Comparison of ENCODE assay signal across 8 cellular contexts in genomic region chr6:52389626-52390360, GRCh38. TPM values are rescaled to one million over a fixed set of nuclear protein-coding genes. Genes with fewer than 3 reads are reported as not detected.
DNase-seq lines count a peak whose midpoint lies in the region; ATAC-seq lines count a peak whose summit lies in the region.

No MANE protein-coding gene starts in this region.

- no peaks in the 10 kb centered on the region for H3K9me3 Mint-ChIP-seq in activated T-cell treated with anti-CD3 and anti-CD28 coated beads, Interleukin-2, amount 50 U/mL, for 72 hours

- peaks cover 81% of the 10 kb centered on the region for H3K4me1 Mint-ChIP-seq in activated T-cell treated with anti-CD3 and anti-CD28 coated beads, Interleukin-2, amount 50 U/mL, for 72 hours (ENCODE audit: low read depth)

- H3K4me3 Mint-ChIP-seq in activated T-cell treated with anti-CD3 and anti-CD28 coated beads, Interleukin-2, amount 50 U/mL, for 72 hours = peak overlapping the region; percentile 77 to 82

- peaks cover 0 to 8% of the 10 kb centered on the region in 2 donors for H3K36me3 Mint-ChIP-seq in activated T-cell treated with anti-CD3 and anti-CD28 coated beads, Interleukin-2, amount 50 U/mL, for 72 hours (ENCODE audit: insufficient read depth in 2 of 2)

- H3K27ac Mint-ChIP-seq in activated T-cell treated with anti-CD3 and anti-CD28 coated beads, Interleukin-2, amount 50 U/mL, for 72 hours = peak overlapping the region; percentile 47

- DNase-seq in AG20443 (ENCODE audit: low spot score) = peak; percentile 21
- DNase-seq in NCI-H446 treated with DMSO at 0.1 percent for 48 hours (lab: John Stamatoyannopoulos, UW) = peak; percentile 33
- peak; percentile 50 to 66 for DNase-seq in activated T-cell treated with anti-CD3 and anti-CD28 coated beads, Interleukin-2, amount 50 U/mL, for 72 hours
- DNase-seq in glomerular visceral epithelial cell (ENCODE audit: extremely low spot score) = peak; percentile 76
- peak; percentile 37 for DNase-seq in stimulated activated CD4-positive, alpha-beta T cell treated with anti-CD3 and anti-CD28 coated beads, Interleukin-4, amount 100 ng/mL, for 1 hour
- DNase-seq in NCI-H748 (lab: John Stamatoyannopoulos, UW; ENCODE audit: unreplicated experiment) = no peak

- ATAC-seq in GM18861 (IDR thresholded peaks at IDR 0.05; ENCODE audit: unreplicated experiment) = peak; percentile 53
- peak; percentile 56 for ATAC-seq in HG02981 (IDR thresholded peaks at IDR 0.05; ENCODE audit: unreplicated experiment)
- peak; percentile 61 to 64 for ATAC-seq in activated T-cell treated with anti-CD3 and anti-CD28 coated beads, Interleukin-2, amount 50 U/mL, for 72 hours (replicated peaks in 1 of 2)

- no peaks in the 10 kb centered on the region for H3K27me3 Mint-ChIP-seq in activated T-cell treated with anti-CD3 and anti-CD28 coated beads, Interleukin-2, amount 50 U/mL, for 72 hours (ENCODE audit: low read depth)

RNA-seq across cellular contexts. Expression of gene PAQR8, which starts 27.8 kb away (rescaled TPM):
- total RNA-seq in activated T-cell treated with anti-CD3 and anti-CD28 coated beads, Interleukin-2, amount 50 U/mL, for 72 hours = 10 to 100 TPM; 14.6 to 21.0 TPM

RNA-seq across cellular contexts. Expression of gene EFHC1, which starts 30.3 kb away (rescaled TPM):
- total RNA-seq in activated T-cell treated with anti-CD3 and anti-CD28 coated beads, Interleukin-2, amount 50 U/mL, for 72 hours = 1 to 10 TPM; 4.6 to 5.1 TPM
